In genomic region chr1:232164078-232164963, GRCh38 we compare ENCODE assay signal across 26 cellular contexts.
"Had no signal": no experiment of that assay in that cellular context is flagged by ENCODE, and none has a peak within 500 bp of the region (broad histone marks: within the 10 kb centered on the region; RNA-seq: fewer than 3 reads in every experiment).

No MANE protein-coding gene starts in this region.

- H3K36me3 ChIP-seq: cardiac muscle cell, left ventricle myocardium inferior, neural progenitor cell, stomach, suprapubic skin, tibial nerve had no signal

- H2AFZ ChIP-seq: neural progenitor cell had no signal

- H3K9ac ChIP-seq: neural progenitor cell had no signal

- H3K9me3 ChIP-seq: suprapubic skin had no signal

- H3K27ac ChIP-seq: cardiac muscle cell, left ventricle myocardium inferior, neural progenitor cell, stomach, suprapubic skin, tibial nerve, VCaP had no signal

- H3K4me1 ChIP-seq: left ventricle myocardium inferior, neural progenitor cell, suprapubic skin had no signal

- H3K4me3 ChIP-seq: cardiac muscle cell, left ventricle myocardium inferior, neural progenitor cell, stomach, suprapubic skin, tibial nerve had no signal

- H3K27me3 ChIP-seq: cardiac muscle cell, neural progenitor cell, stomach, suprapubic skin, tibial nerve had no signal

- FAIRE-seq: endometrium, small intestine had no signal

- ATAC-seq: activated CD8-positive, alpha-beta memory T cell treated with anti-CD3 and anti-CD28 coated beads, Interleukin-2, amount 10 ng/mL, durations not matched to agents 7 days and 5 days; activated CD8-positive, alpha-beta T cell treated with anti-CD3 and anti-CD28 coated beads for 36 hours; naive thymus-derived CD8-positive, alpha-beta T cell; sciatic nerve; stimulated activated memory B cell treated with anti-CD40 and anti-IgM and Interleukin-4, amounts not matched to agents 10 μg/mL and 1 μg/mL and 100 μg/mL, for 72 hours had no signal

- DNase-seq: activated CD4-positive, alpha-beta T cell treated with anti-CD3 and anti-CD28 coated beads, Interleukin-2, amount 10 ng/mL, durations not matched to agents 7 days and 5 days; activated CD4-positive, CD25-positive, alpha-beta regulatory T cell treated with anti-CD3 and anti-CD28 coated beads, Interleukin-2, amount 50 U/mL, for 72 hours; activated CD8-positive, alpha-beta memory T cell treated with anti-CD3 and anti-CD28 coated beads, Interleukin-2, amount 10 ng/mL, durations not matched to agents 7 days and 5 days; activated CD8-positive, alpha-beta T cell treated with anti-CD3 and anti-CD28 coated beads for 36 hours; activated effector memory CD4-positive, alpha-beta T cell treated with anti-CD3 and anti-CD28 coated beads, Interleukin-2, amount 50 U/mL, for 16 hours; activated naive CD4-positive, alpha-beta T cell treated with anti-CD3 and anti-CD28 coated beads, Interleukin-2, amount 10 ng/mL, durations not matched to agents 7 days and 5 days; activated T-cell treated with anti-CD3 and anti-CD28 coated beads for 4 hours; effector CD4-positive, alpha-beta T cell; erythroblast; foreskin fibroblast; immature natural killer cell; kidney glomerular epithelial cell; left ventricle myocardium inferior; naive thymus-derived CD8-positive, alpha-beta T cell; posterior cingulate gyrus; small intestine; stimulated activated CD4-positive, alpha-beta T cell treated with anti-CD3 and anti-CD28 coated beads, Interleukin-2, amount 100 ng/mL, for 24 hours; stomach had no signal

- H3K4me2 ChIP-seq: neural progenitor cell had no signal
